In the genomic region with DNA sequence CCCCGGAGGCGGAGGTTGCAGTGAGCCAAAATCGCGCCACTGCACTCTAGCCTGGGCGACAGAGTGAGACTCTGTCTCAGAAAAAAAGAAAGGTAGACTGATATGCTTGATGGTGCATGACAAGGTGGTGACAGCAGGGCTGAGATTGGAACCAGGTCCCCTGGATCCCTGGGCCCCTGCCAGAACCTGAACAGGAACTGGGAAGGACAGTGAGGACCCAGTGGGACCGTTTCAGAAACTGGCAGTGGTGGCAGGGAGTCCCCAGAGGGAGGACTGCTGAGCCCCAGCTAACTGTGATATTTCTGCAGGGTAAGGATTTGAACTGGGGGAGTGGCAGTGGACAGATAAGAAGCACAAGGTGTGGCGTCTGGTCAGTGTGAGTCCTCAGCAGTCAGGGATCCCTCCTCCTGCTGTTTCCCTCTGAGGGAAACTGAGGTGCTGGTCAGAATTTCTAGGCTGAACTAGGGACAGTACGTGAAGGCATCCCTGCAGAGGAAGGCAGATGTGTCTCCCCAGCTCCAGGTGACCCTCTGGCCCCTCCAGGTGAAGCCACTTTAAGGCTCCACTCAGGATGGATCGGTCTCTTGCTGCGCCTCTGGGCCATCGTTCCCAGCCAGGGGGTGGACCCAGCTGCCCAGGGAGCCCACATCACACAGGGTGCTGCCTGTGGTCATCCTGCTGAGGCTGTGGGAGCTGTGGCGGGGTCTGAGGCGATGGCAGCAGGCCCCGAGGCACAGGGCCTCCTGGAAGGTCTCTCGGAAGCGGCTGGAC, we compare ENCODE assay signal across 21 cellular contexts. TPM values are rescaled to one million over a fixed set of nuclear protein-coding genes. Genes with fewer than 3 reads are reported as not detected.
A peak's percentile ranks its signal among the peaks of the same experiment; 100 is the strongest.
DNase-seq lines count a peak whose midpoint lies in the region; ATAC-seq and TF ChIP-seq lines count a peak whose summit lies in the region.
"Had no signal": no experiment of that assay in that cellular context is flagged by ENCODE, and none has a peak within 500 bp of the region (broad histone marks: within the 10 kb centered on the region; RNA-seq: fewer than 3 reads in every experiment).

No MANE protein-coding gene starts in this region.

- no peak for TF ChIP-seq POLR2A in thyroid gland (IDR thresholded peaks at IDR 0.05)

- no peaks in the 10 kb centered on the region for H3K9me3 ChIP-seq in CD8-positive, alpha-beta T cell (ENCODE audit: low read length)
- H3K9me3 ChIP-seq in thyroid gland, result no peaks in the 10 kb centered on the region
- H3K9me3 ChIP-seq: body of pancreas, SJCRH30, uterus had no signal

- POLR2A ChIA-PET in CD8-positive, alpha-beta T cell (lab: Charles Lee), result interaction anchor here (0.5 kb wide), 1 partner anchor 9 kb away, joined by 3 read pairs; no protein-coding TSS in a partner anchor

- CTCF ChIA-PET in CD8-positive, alpha-beta T cell (lab: Charles Lee), result interaction anchor here (0.8 to 2.5 kb wide), 5 partner anchors 7 to 33 kb away, joined by 4 to 11 read pairs (median 5); no protein-coding TSS in a partner anchor

- H3K4me1 Mint-ChIP-seq in activated T-cell treated with anti-CD3 and anti-CD28 coated beads, Interleukin-2, amount 50 U/mL, for 24 hours (ENCODE audit: low read depth), result peaks cover 34% of the 10 kb centered on the region
- peaks cover 38% of the 10 kb centered on the region for H3K4me1 Mint-ChIP-seq in CD8-positive, alpha-beta T cell (ENCODE audit: low read depth)
- peaks cover 6% of the 10 kb centered on the region for H3K4me1 Mint-ChIP-seq in activated T-helper 17 cell treated with anti-CD3 and anti-CD28 coated beads, Interleukin-2, amount 50 U/mL, for 72 hours
- peaks cover 25% of the 10 kb centered on the region for H3K4me1 Mint-ChIP-seq in nephron progenitor cell

- H3K27ac ChIP-seq in CD8-positive, alpha-beta T cell (ENCODE audit: low read depth, low read length), result no peak overlapping the region
- no peak overlapping the region for H3K27ac ChIP-seq in thyroid gland
- H3K27ac ChIP-seq: body of pancreas, foreskin keratinocyte, PC-9, SJCRH30, uterus had no signal

- DNase-seq in activated T-cell treated with anti-CD3 and anti-CD28 coated beads, Interleukin-2, amount 50 U/mL, for 24 hours, result no peak
- no peak for DNase-seq in activated T-cell treated with anti-CD3 and anti-CD28 coated beads, Interleukin-2, amount 50 U/mL, for 48 hours
- DNase-seq in CD8-positive, alpha-beta T cell, result no peak
- no peak for DNase-seq in nephron progenitor cell
- DNase-seq in thyroid gland, result no peak
- DNase-seq in RPMI8226, result no peak
- DNase-seq: activated CD4-positive, alpha-beta T cell treated with anti-CD3 and anti-CD28 coated beads, Interleukin-2, amount 50 U/mL, for 48 hours; activated T-cell treated with anti-CD3 and anti-CD28 coated beads, Interleukin-2, amount 50 U/mL, for 4 hours; body of pancreas; effector CD8-positive, alpha-beta T cell; EL; foreskin keratinocyte; H9; NCI-H1436; PC-9; SJCRH30; uterus had no signal

- ATAC-seq in CD8-positive, alpha-beta T cell, result no peak
- no peak for ATAC-seq in activated T-helper 17 cell treated with anti-CD3 and anti-CD28 coated beads, Interleukin-2, amount 50 U/mL, for 72 hours (replicated peaks)
- ATAC-seq in HG03442 (IDR thresholded peaks at IDR 0.05; ENCODE audit: unreplicated experiment), result no peak
- ATAC-seq: body of pancreas, foreskin keratinocyte, K562 had no signal

- H3K27me3 Mint-ChIP-seq in activated T-cell treated with anti-CD3 and anti-CD28 coated beads, Interleukin-2, amount 50 U/mL, for 24 hours, result peaks cover 12% of the 10 kb centered on the region
- no peaks in the 10 kb centered on the region for H3K27me3 Mint-ChIP-seq in CD8-positive, alpha-beta T cell (ENCODE audit: low read depth)
- no peaks in the 10 kb centered on the region for H3K27me3 Mint-ChIP-seq in activated T-helper 17 cell treated with anti-CD3 and anti-CD28 coated beads, Interleukin-2, amount 50 U/mL, for 72 hours
- H3K27me3 Mint-ChIP-seq in nephron progenitor cell (ENCODE audit: low read depth, poor library complexity), result peaks cover 28% of the 10 kb centered on the region

- H3K4me1 ChIP-seq in CD8-positive, alpha-beta T cell (ENCODE audit: insufficient read depth, low read length), result peaks cover 34% of the 10 kb centered on the region
- no peaks in the 10 kb centered on the region for H3K4me1 ChIP-seq in thyroid gland
- H3K4me1 ChIP-seq: foreskin keratinocyte, SJCRH30, uterus had no signal

- H3K27me3 ChIP-seq in CD8-positive, alpha-beta T cell (ENCODE audit: insufficient read depth, low read length), result no peaks in the 10 kb centered on the region
- H3K27me3 ChIP-seq in thyroid gland, result no peaks in the 10 kb centered on the region
- H3K27me3 ChIP-seq: body of pancreas, SJCRH30, uterus had no signal

- no peaks in the 10 kb centered on the region for H3K36me3 Mint-ChIP-seq in activated T-cell treated with anti-CD3 and anti-CD28 coated beads, Interleukin-2, amount 50 U/mL, for 24 hours (ENCODE audit: low read depth)
- no peaks in the 10 kb centered on the region for H3K36me3 Mint-ChIP-seq in CD8-positive, alpha-beta T cell
- H3K36me3 Mint-ChIP-seq in activated T-helper 17 cell treated with anti-CD3 and anti-CD28 coated beads, Interleukin-2, amount 50 U/mL, for 72 hours (ENCODE audit: low read depth), result no peaks in the 10 kb centered on the region
- H3K36me3 Mint-ChIP-seq in nephron progenitor cell (ENCODE audit: low read depth), result no peaks in the 10 kb centered on the region

- H3K4me3 Mint-ChIP-seq in activated T-cell treated with anti-CD3 and anti-CD28 coated beads, Interleukin-2, amount 50 U/mL, for 24 hours, result no peak overlapping the region
- H3K4me3 Mint-ChIP-seq in CD8-positive, alpha-beta T cell, result peak overlapping the region; percentile 39
- H3K4me3 Mint-ChIP-seq in activated T-helper 17 cell treated with anti-CD3 and anti-CD28 coated beads, Interleukin-2, amount 50 U/mL, for 72 hours, result peak overlapping the region; percentile 20
- H3K4me3 Mint-ChIP-seq in nephron progenitor cell, result no peak overlapping the region
- H3K4me3 Mint-ChIP-seq: H9 had no signal

- WGBS in thyroid gland, 2 donors, result 89 to 92% methylated on average over 8 to 10 of the region's 16 CpGs

- H3K9me3 Mint-ChIP-seq in activated T-cell treated with anti-CD3 and anti-CD28 coated beads, Interleukin-2, amount 50 U/mL, for 24 hours, result no peaks in the 10 kb centered on the region
- H3K9me3 Mint-ChIP-seq in CD8-positive, alpha-beta T cell, result no peaks in the 10 kb centered on the region
- H3K9me3 Mint-ChIP-seq in activated T-helper 17 cell treated with anti-CD3 and anti-CD28 coated beads, Interleukin-2, amount 50 U/mL, for 72 hours, result no peaks in the 10 kb centered on the region
- no peaks in the 10 kb centered on the region for H3K9me3 Mint-ChIP-seq in nephron progenitor cell
- H3K9me3 Mint-ChIP-seq: activated T-cell treated with anti-CD3 and anti-CD28 coated beads, Interleukin-2, amount 50 U/mL, for 4 hours; H9 had no signal

- no peak overlapping the region for H3K4me3 ChIP-seq in CD8-positive, alpha-beta T cell (ENCODE audit: low read depth, low read length)
- no peak overlapping the region for H3K4me3 ChIP-seq in thyroid gland (replicated peaks in 1 of 3)
- H3K4me3 ChIP-seq: body of pancreas, K562, PC-9, SJCRH30, uterus had no signal

- intact Hi-C loops in CD8-positive, alpha-beta T cell (cut with DNase I, micrococcal nuclease), result no loop called here
- intact Hi-C loops in thyroid gland (cut with DNase I), result no loop called here

- H3K27ac Mint-ChIP-seq in activated T-cell treated with anti-CD3 and anti-CD28 coated beads, Interleukin-2, amount 50 U/mL, for 24 hours, result peak overlapping the region; percentile 70
- H3K27ac Mint-ChIP-seq in CD8-positive, alpha-beta T cell, result peak overlapping the region; percentile 71
- H3K27ac Mint-ChIP-seq in activated T-helper 17 cell treated with anti-CD3 and anti-CD28 coated beads, Interleukin-2, amount 50 U/mL, for 72 hours, result no peak overlapping the region
- peak overlapping the region; percentile 85 for H3K27ac Mint-ChIP-seq in nephron progenitor cell
- H3K27ac Mint-ChIP-seq: H9 had no signal

- TF ChIP-seq CTCF in CD8-positive, alpha-beta T cell (IDR thresholded peaks at IDR 0.05), result no peak
- TF ChIP-seq CTCF in nephron progenitor cell (IDR thresholded peaks at IDR 0.05) (no peak), thyroid gland (IDR thresholded peaks at IDR 0.05) (no peak)

- H3K36me3 ChIP-seq in CD8-positive, alpha-beta T cell (ENCODE audit: insufficient read depth, low read length), result no peaks in the 10 kb centered on the region
- H3K36me3 ChIP-seq in thyroid gland, result no peaks in the 10 kb centered on the region
- H3K36me3 ChIP-seq: SJCRH30, uterus had no signal

RNA-seq across cellular contexts. Expression of gene NMUR1, which starts 5.6 kb away (rescaled TPM):
- total RNA-seq in CD8-positive, alpha-beta T cell, result under 1 TPM; 0.27 to 0.50 TPM
- under 1 TPM; 0.15 to 0.21 TPM for total RNA-seq in activated T-helper 17 cell treated with anti-CD3 and anti-CD28 coated beads, Interleukin-2, amount 50 U/mL, for 72 hours
- under 1 TPM in 3 of 4 donors, not detected in 1; 0.11 to 0.73 (median 0.67) TPM for total RNA-seq in thyroid gland
- total RNA-seq: foreskin keratinocyte, NCI-H460, PC-9, SJCRH30 had no signal

Comparison
In these comparisons a context has a peak if more than half of its experiments do, and no peak if none do; other contexts are left out.
1. H3K4me3 Mint-ChIP-seq: peak in CD8-positive, alpha-beta T cell (single experiment) and activated T-helper 17 cell treated with anti-CD3 and anti-CD28 coated beads, Interleukin-2, amount 50 U/mL, for 72 hours (single experiment); none in activated T-cell treated with anti-CD3 and anti-CD28 coated beads, Interleukin-2, amount 50 U/mL, for 24 hours (single experiment) and nephron progenitor cell (single experiment).